Comparison of ENCODE assay signal across 25 cellular contexts in genomic region chr1:228338521-228339051, GRCh38.
DNase-seq lines count a peak whose midpoint lies in the region; ATAC-seq, FAIRE-seq and TF ChIP-seq lines count a peak whose summit lies in the region.
"Had no signal": no experiment of that assay in that cellular context is flagged by ENCODE, and none has a peak within 500 bp of the region (broad histone marks: within the 10 kb centered on the region; RNA-seq: fewer than 3 reads in every experiment).

No MANE protein-coding gene starts in this region.

- CTCF ChIA-PET in activated CD4-positive, alpha-beta T cell treated with anti-CD3 and anti-CD28 coated beads for 36 hours (lab: Charles Lee): no interaction called here
- CTCF ChIA-PET in GM10248 (lab: Yijun Ruan, JAX): no interaction called here

- no peaks in the 10 kb centered on the region for H3K36me3 ChIP-seq in RWPE2 (ENCODE audit: low read depth)
- H3K36me3 ChIP-seq in kidney (ENCODE audit: control insufficient read depth in 1 of 2, insufficient read depth in 2 of 2, low read length in 2 of 2): peaks cover 6 to 8% of the 10 kb centered on the region in 2 donors
- H3K36me3 ChIP-seq: uterus had no signal

- no peaks in the 10 kb centered on the region for H3K4me1 ChIP-seq in RWPE2 (ENCODE audit: insufficient read depth, poor library complexity, severe bottlenecking)
- no peaks in the 10 kb centered on the region for H3K4me1 ChIP-seq in kidney (ENCODE audit: control insufficient read depth in 1 of 2, insufficient read depth in 1 of 2, low read depth in 1 of 2, low read length in 2 of 2)
- H3K4me1 ChIP-seq: uterus had no signal

- H3K9me3 Mint-ChIP-seq in activated CD4-positive, alpha-beta T cell treated with anti-CD3 and anti-CD28 coated beads for 36 hours (ENCODE audit: low read depth): peaks cover under 1% of the 10 kb centered on the region
- H3K9me3 Mint-ChIP-seq: activated T-helper 17 cell treated with anti-CD3 and anti-CD28 coated beads, Interleukin-2, amount 50 U/mL, for 72 hours had no signal

- POLR2A ChIA-PET in activated CD4-positive, alpha-beta T cell treated with anti-CD3 and anti-CD28 coated beads for 36 hours (lab: Charles Lee): no interaction called here
- POLR2A ChIA-PET in GM10248 (lab: Yijun Ruan, JAX): no interaction called here

- H3K27me3 ChIP-seq in RWPE2 (ENCODE audit: insufficient read depth, poor library complexity, severe bottlenecking): no peaks in the 10 kb centered on the region
- H3K27me3 ChIP-seq: uterus had no signal

- FAIRE-seq in kidney (lab: Jason Lieb, UNC): no peak
- FAIRE-seq: GM19239, H54, small intestine had no signal

- no peak overlapping the region for H3K27ac ChIP-seq in RWPE2 (ENCODE audit: poor library complexity, severe bottlenecking)
- H3K27ac ChIP-seq in kidney (ENCODE audit: low read depth in 2 of 2, low read length in 2 of 2): no peak overlapping the region
- H3K27ac ChIP-seq: PC-9, uterus had no signal

- no peak overlapping the region for H3K4me3 Mint-ChIP-seq in activated CD4-positive, alpha-beta T cell treated with anti-CD3 and anti-CD28 coated beads for 36 hours
- H3K4me3 Mint-ChIP-seq: activated T-helper 17 cell treated with anti-CD3 and anti-CD28 coated beads, Interleukin-2, amount 50 U/mL, for 72 hours; B cell; T-helper 2 cell treated with Interferon-gamma antibody and Interleukin-4, amounts not matched to agents 5 μg/mL and 100 μg/mL, for 36 hours had no signal

- H3K9me3 ChIP-seq in RWPE2 (ENCODE audit: severe bottlenecking) (no peaks in the 10 kb centered on the region), kidney (ENCODE audit: control insufficient read depth in 1 of 2, low read length in 2 of 2) (no peaks in the 10 kb centered on the region)
- H3K9me3 ChIP-seq: uterus had no signal

- no peak overlapping the region for H3K9ac ChIP-seq in kidney (ENCODE audit: low read length in 2 of 2)

- intact Hi-C loops in activated CD4-positive, alpha-beta T cell treated with anti-CD3 and anti-CD28 coated beads for 36 hours (cut with DNase I, micrococcal nuclease): no loop called here
- intact Hi-C loops in kidney (cut with DNase I) (no loop called here), posterior vena cava (cut with DNase I) (no loop called here)

- no peaks in the 10 kb centered on the region for H3K4me1 Mint-ChIP-seq in activated CD4-positive, alpha-beta T cell treated with anti-CD3 and anti-CD28 coated beads for 36 hours
- H3K4me1 Mint-ChIP-seq: activated T-helper 17 cell treated with anti-CD3 and anti-CD28 coated beads, Interleukin-2, amount 50 U/mL, for 72 hours; B cell had no signal

- peaks cover 9% of the 10 kb centered on the region for H3K36me3 Mint-ChIP-seq in activated CD4-positive, alpha-beta T cell treated with anti-CD3 and anti-CD28 coated beads for 36 hours (ENCODE audit: low read depth)

- no peak for TF ChIP-seq CTCF in RWPE2 (IDR thresholded peaks at IDR 0.05; ENCODE audit: poor library complexity, severe bottlenecking)
- no peak for TF ChIP-seq CTCF in kidney (IDR thresholded peaks at IDR 0.05; ENCODE audit: borderline replicate concordance, extremely low read depth, insufficient read depth)
- no peak for TF ChIP-seq CTCF in GM10248 (IDR thresholded peaks at IDR 0.05; ENCODE audit: control extremely low read depth, extremely low read depth, low read depth, missing control alignments)

- ATAC-seq in activated CD4-positive, alpha-beta T cell treated with anti-CD3 and anti-CD28 coated beads for 36 hours: no peak
- ATAC-seq in RWPE2 (ENCODE audit: low read depth) (no peak), HG02642 (IDR thresholded peaks at IDR 0.05; ENCODE audit: poor library complexity, unreplicated experiment) (no peak), GM21423 (IDR thresholded peaks at IDR 0.05; ENCODE audit: unreplicated experiment) (no peak)
- ATAC-seq: activated T-helper 17 cell treated with anti-CD3 and anti-CD28 coated beads, Interleukin-2, amount 50 U/mL, for 72 hours had no signal

- peak; percentile 2 for DNase-seq in activated CD4-positive, alpha-beta T cell treated with anti-CD3 and anti-CD28 coated beads for 36 hours
- no peak for DNase-seq in activated CD4-positive, alpha-beta T cell treated with anti-CD3 and anti-CD28 coated beads for 1 hour
- DNase-seq in RWPE2 (ENCODE audit: low spot score): peak; percentile 23
- DNase-seq in kidney: peak; percentile 53
- peak; percentile 71 for DNase-seq in posterior vena cava (ENCODE audit: low spot score)
- DNase-seq in GM10248 (ENCODE audit: extremely low spot score): no peak
- DNase-seq: amygdala; central memory CD4-positive, alpha-beta T cell; effector memory CD4-positive, alpha-beta T cell; IMR-90; MM.1S; NCI-H187 treated with DMSO at 0.1 percent for 48 hours; NCI-H2227 treated with DMSO at 0.1 percent for 48 hours; PC-9; small intestine; stimulated activated CD4-positive, alpha-beta T cell treated with anti-CD3 and anti-CD28 coated beads, Interleukin-4, amount 100 ng/mL, for 24 hours had no signal

- no peaks in the 10 kb centered on the region for H3K27me3 Mint-ChIP-seq in activated CD4-positive, alpha-beta T cell treated with anti-CD3 and anti-CD28 coated beads for 36 hours
- H3K27me3 Mint-ChIP-seq: activated T-helper 17 cell treated with anti-CD3 and anti-CD28 coated beads, Interleukin-2, amount 50 U/mL, for 72 hours; B cell had no signal

- H3K27ac Mint-ChIP-seq in activated CD4-positive, alpha-beta T cell treated with anti-CD3 and anti-CD28 coated beads for 36 hours: no peak overlapping the region
- H3K27ac Mint-ChIP-seq: activated T-helper 17 cell treated with anti-CD3 and anti-CD28 coated beads, Interleukin-2, amount 50 U/mL, for 72 hours; B cell; T-helper 2 cell treated with Interferon-gamma antibody and Interleukin-4, amounts not matched to agents 5 μg/mL and 100 μg/mL, for 36 hours had no signal

- H3K4me3 ChIP-seq in RWPE2 (ENCODE audit: severe bottlenecking) (no peak overlapping the region), kidney (ENCODE audit: low read length in 2 of 2) (no peak overlapping the region)
- H3K4me3 ChIP-seq: lung, PC-9, uterus had no signal

Comparison
In these comparisons a context has a peak if more than half of its experiments do, and no peak if none do; other contexts are left out.
1. DNase-seq: peak in activated CD4-positive, alpha-beta T cell treated with anti-CD3 and anti-CD28 coated beads for 36 hours (single experiment), RWPE2 (single experiment), kidney (single experiment) and posterior vena cava (single experiment); none in activated CD4-positive, alpha-beta T cell treated with anti-CD3 and anti-CD28 coated beads for 1 hour (single experiment) and GM10248 (single experiment).